Comparison of ENCODE assay signal across 10 cellular contexts in the genomic region with DNA sequence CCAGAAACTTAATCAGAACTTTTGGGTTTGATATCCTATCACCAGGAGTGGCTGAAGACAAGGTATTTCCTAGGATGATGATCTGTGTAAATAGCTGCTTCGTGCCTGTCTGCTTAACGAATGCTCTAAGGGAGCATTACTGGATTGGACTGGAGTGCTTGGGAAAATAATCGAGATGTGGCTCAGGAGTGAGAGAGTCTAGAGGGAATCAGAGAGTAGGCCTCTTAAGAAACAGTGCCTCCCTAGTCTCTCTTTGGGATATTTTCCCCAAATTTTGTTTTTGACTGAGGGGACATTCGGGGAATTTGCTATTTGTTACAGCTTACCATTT. TPM values are rescaled to one million over a fixed set of nuclear protein-coding genes. Genes with fewer than 3 reads are reported as not detected.
DNase-seq lines count a peak whose midpoint lies in the region; TF ChIP-seq lines count a peak whose summit lies in the region.
"Had no signal": no experiment of that assay in that cellular context is flagged by ENCODE, and none has a peak within 500 bp of the region (broad histone marks: within the 10 kb centered on the region; RNA-seq: fewer than 3 reads in every experiment).

No MANE protein-coding gene starts in this region.

- no peak overlapping the region for H4K91ac ChIP-seq in neuronal stem cell (ENCODE audit: low read depth, low read length, poor library complexity)

- H3K27me3 ChIP-seq in SJSA1 (replicated peaks) (no peaks in the 10 kb centered on the region), neuronal stem cell (ENCODE audit: control insufficient read depth in 3 of 3, insufficient read depth in 3 of 3, low read depth in 1 of 3, low read length in 3 of 3) (no peaks in the 10 kb centered on the region)

- no peak for TF ChIP-seq CTCF in AG09309 (IDR thresholded peaks at IDR 0.05; ENCODE audit: control insufficient read depth, insufficient read depth, low read depth, low read length, missing control alignments)

- H3K36me3 ChIP-seq in SJSA1 (no peaks in the 10 kb centered on the region), neuronal stem cell (replicated peaks in 1 of 2; ENCODE audit: control insufficient read depth in 2 of 2, insufficient read depth in 2 of 2, low read length in 2 of 2) (peaks cover 0 to 29% of the 10 kb centered on the region in 2 donors)

- H3K9me3 ChIP-seq in SJSA1 (replicated peaks) (no peaks in the 10 kb centered on the region), neuronal stem cell (replicated peaks in 1 of 2; ENCODE audit: control insufficient read depth in 2 of 2, insufficient read depth in 1 of 2, low read depth in 1 of 2, low read length in 2 of 2) (peaks cover 0 to 10% of the 10 kb centered on the region in 2 donors)

- no peak overlapping the region for H3K4me2 ChIP-seq in neuronal stem cell (ENCODE audit: insufficient read depth, low read length, poor library complexity, severe bottlenecking)

- no peak overlapping the region for H2BK5ac ChIP-seq in neuronal stem cell (ENCODE audit: low read length)

- no CpG with 5 or more reads among the region's 4 CpGs for WGBS in neuronal stem cell (ENCODE audit: extremely low coverage in 2 of 2, insufficient read length in 2 of 2, insufficient replicate concordance in 1 of 2), 2 donors

- no peak overlapping the region for H3K14ac ChIP-seq in neuronal stem cell (ENCODE audit: low read length)

- H2BK15ac ChIP-seq in neuronal stem cell (ENCODE audit: low read length) = no peak overlapping the region

- H2AK5ac ChIP-seq in neuronal stem cell (ENCODE audit: low read depth, low read length) = peak overlapping the region; percentile 82

- H2BK12ac ChIP-seq in neuronal stem cell (ENCODE audit: low read length) = no peak overlapping the region

- H3K4me1 ChIP-seq in SJSA1 (replicated peaks) (peaks cover 42% of the 10 kb centered on the region), neuronal stem cell (ENCODE audit: control insufficient read depth in 2 of 2, insufficient read depth in 1 of 2, low read depth in 1 of 2, low read length in 2 of 2) (peaks cover 8 to 27% of the 10 kb centered on the region in 2 donors)

- peak overlapping the region; percentile 49 for H3K4me3 ChIP-seq in AG09309 (ENCODE audit: control insufficient read depth, low read depth, low read length)
- peak overlapping the region; percentile 6; the same call in 1 of the 2 replicates for H3K4me3 ChIP-seq in SJSA1
- no peak overlapping the region for H3K4me3 ChIP-seq in neuronal stem cell (ENCODE audit: low read length in 2 of 2)

- no peak overlapping the region for H3K9ac ChIP-seq in neuronal stem cell (ENCODE audit: low read depth, low read length, poor library complexity)

- no peak overlapping the region for H3K23ac ChIP-seq in neuronal stem cell (ENCODE audit: low read depth, low read length, poor library complexity)

- DNase-seq in AG09309 (ENCODE audit: low read depth) (no peak), SJSA1 (ENCODE audit: low read depth in 1 of 2, low spot score in 2 of 2) (no peak), epithelial cell of prostate (ENCODE audit: low read depth, low spot score) (no peak), neuronal stem cell (ENCODE audit: low spot score) (no peak), OCI-M1 (lab: John Stamatoyannopoulos, UW) (no peak), mesenteric fat pad (ENCODE audit: low spot score) (no peak), KBM-7 (no peak)
- DNase-seq in activated effector memory CD4-positive, alpha-beta T cell treated with Interleukin-2 at 50 U/mL for 16 hours = no peak
- DNase-seq: effector CD8-positive, alpha-beta T cell; GDM1 had no signal

- H2BK120ac ChIP-seq in neuronal stem cell (ENCODE audit: low read depth, low read length) = no peak overlapping the region

- H3K4ac ChIP-seq in neuronal stem cell (ENCODE audit: low read length) = no peak overlapping the region

- no peak overlapping the region for H4K8ac ChIP-seq in neuronal stem cell (ENCODE audit: low read depth, low read length)

- H2AFZ ChIP-seq in neuronal stem cell (ENCODE audit: low read length) = no peak overlapping the region

- H3K27ac ChIP-seq in SJSA1 (0 out of 2 replicates have a peak overlapping the region, but pooled peaks have one; percentile 17), epithelial cell of prostate (peak overlapping the region; percentile 72), neuronal stem cell (replicated peaks; ENCODE audit: low read length) (no peak overlapping the region)

- H3K79me1 ChIP-seq in neuronal stem cell (ENCODE audit: low read depth, low read length) = no peaks in the 10 kb centered on the region

- H3K18ac ChIP-seq in neuronal stem cell (ENCODE audit: low read length) = no peak overlapping the region

- in situ Hi-C loops in KBM-7 (cut with MboI; ENCODE audit: low pct_unique_long_range_greater_than_20kb, low sequenced_read_pairs) = no loop called here

RNA-seq across cellular contexts. Expression of a gene that starts 2.5 kb away (rescaled TPM):
- 6.1 and 8.7 TPM in 2 replicates for total RNA-seq in SJSA1 (2014; rRNA removed; shearing (Covaris generic))
- 2.0 TPM for polyA plus RNA-seq in neuronal stem cell (2013, experiment 1 of 2)
- polyA plus RNA-seq in neuronal stem cell (2013, experiment 2 of 2) = 2.2 TPM
- total RNA-seq in mesenteric fat pad = 19.9 TPM

RNA-seq across cellular contexts. Expression of a gene that starts 49.2 kb away (rescaled TPM):
- 12.6 and 23.7 TPM in 2 replicates for total RNA-seq in SJSA1 (2014; rRNA removed; shearing (Covaris generic))
- polyA plus RNA-seq in neuronal stem cell (2013, experiment 1 of 2) = 30.6 TPM
- 33.0 TPM for polyA plus RNA-seq in neuronal stem cell (2013, experiment 2 of 2)
- 29.0 TPM for total RNA-seq in mesenteric fat pad

RNA-seq across cellular contexts. Expression of a gene that starts 49.3 kb away (rescaled TPM):
- total RNA-seq in SJSA1 (2014; rRNA removed; shearing (Covaris generic)) = 3.8 and 4.5 TPM in 2 replicates
- polyA plus RNA-seq in neuronal stem cell (2013, experiment 1 of 2) = 6.4 TPM
- polyA plus RNA-seq in neuronal stem cell (2013, experiment 2 of 2) = 6.1 TPM
- total RNA-seq in mesenteric fat pad = 7.5 TPM

Comparison
In these comparisons a context has a peak if more than half of its experiments do, and no peak if none do; other contexts are left out.
1. H3K4me3 ChIP-seq: peak in AG09309 (single experiment) and SJSA1 (single experiment); none in neuronal stem cell (0 of 2).